In the genomic region with DNA sequence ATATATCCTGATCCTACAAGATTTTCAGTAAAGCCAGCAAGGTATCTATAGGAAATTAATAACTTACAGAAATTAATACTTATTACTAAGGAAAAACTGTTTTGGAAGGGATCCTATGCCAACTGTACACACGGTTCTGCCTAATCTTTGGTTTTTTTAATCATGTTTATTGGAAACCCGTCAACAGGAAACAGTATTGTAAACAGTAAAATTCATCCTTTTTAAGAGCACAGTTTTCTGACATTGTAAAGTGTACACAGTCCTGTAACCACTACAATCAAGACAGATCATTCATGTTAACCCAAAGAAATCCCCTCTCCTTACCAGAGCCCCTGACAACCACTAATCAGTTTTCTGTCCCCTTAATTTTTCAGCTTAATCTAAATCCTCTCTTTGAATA, we compare ENCODE assay signal across 1 cellular context.
TF ChIP-seq lines count a peak whose summit lies in the region.

No MANE protein-coding gene starts in this region.

TF ChIP-seq in GM23338, 12 proteins besides CTCF, POLR2A, EP300 and RAD21 (continued from another document):
- TF ChIP-seq ZNF462 (CRISPR knock-in tag; IDR thresholded peaks at IDR 0.05) (no peak), REST (IDR thresholded peaks at IDR 0.05; ENCODE audit: unreplicated experiment) (no peak), ZNF114 (CRISPR knock-in tag; IDR thresholded peaks at IDR 0.05) (no peak), POLR2AphosphoS5 (IDR thresholded peaks at IDR 0.05; ENCODE audit: low read depth) (no peak)
- TF ChIP-seq, protein P1, sequence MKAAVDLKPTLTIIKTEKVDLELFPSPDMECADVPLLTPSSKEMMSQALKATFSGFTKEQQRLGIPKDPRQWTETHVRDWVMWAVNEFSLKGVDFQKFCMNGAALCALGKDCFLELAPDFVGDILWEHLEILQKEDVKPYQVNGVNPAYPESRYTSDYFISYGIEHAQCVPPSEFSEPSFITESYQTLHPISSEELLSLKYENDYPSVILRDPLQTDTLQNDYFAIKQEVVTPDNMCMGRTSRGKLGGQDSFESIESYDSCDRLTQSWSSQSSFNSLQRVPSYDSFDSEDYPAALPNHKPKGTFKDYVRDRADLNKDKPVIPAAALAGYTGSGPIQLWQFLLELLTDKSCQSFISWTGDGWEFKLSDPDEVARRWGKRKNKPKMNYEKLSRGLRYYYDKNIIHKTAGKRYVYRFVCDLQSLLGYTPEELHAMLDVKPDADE (IDR thresholded peaks at IDR 0.05), result no peak
